ENCODE assay signal across 17 cellular contexts in the genomic region with DNA sequence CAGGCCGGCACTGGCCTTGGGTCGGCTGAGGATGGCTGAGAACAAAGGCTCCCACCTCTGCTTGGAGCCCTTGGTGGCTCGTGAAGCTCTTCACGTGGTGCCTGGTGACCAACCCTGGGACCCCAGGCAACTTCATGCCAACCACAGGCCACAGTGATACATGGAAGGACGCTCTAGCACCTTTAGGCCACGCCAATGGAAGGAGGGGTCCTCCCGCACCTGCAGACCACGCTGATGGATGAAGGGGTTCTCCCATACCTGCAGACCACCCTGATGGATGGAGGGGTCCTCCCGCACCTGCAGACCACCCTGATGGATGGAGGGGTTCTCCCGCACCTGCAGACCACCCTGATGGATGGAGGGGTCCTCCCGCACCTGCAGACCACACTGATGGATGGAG.
A peak's percentile ranks its signal among the peaks of the same experiment; 100 is the strongest.
DNase-seq lines count a peak whose midpoint lies in the region; ATAC-seq and TF ChIP-seq lines count a peak whose summit lies in the region.
"Had no signal": no experiment of that assay in that cellular context is flagged by ENCODE, and none has a peak within 500 bp of the region (broad histone marks: within the 10 kb centered on the region; RNA-seq: fewer than 3 reads in every experiment).

No MANE protein-coding gene starts in this region.

- no peaks in the 10 kb centered on the region for H3K36me3 ChIP-seq in left lung
- H3K36me3 ChIP-seq: BLaER1 treated with 17β-estradiol and CSF1 and Interleukin-3, amounts not matched to agents 10 nM and 100 nM had no signal

- H3K27me3 ChIP-seq in left lung = no peaks in the 10 kb centered on the region

- peaks cover 0 to 5% of the 10 kb centered on the region in 2 donors for H3K9me3 ChIP-seq in left lung

- TF ChIP-seq CTCF in left lung (IDR thresholded peaks at IDR 0.05) = no peak

- H3K4me1 ChIP-seq in left lung = no peaks in the 10 kb centered on the region
- H3K4me1 ChIP-seq: BLaER1 treated with 17β-estradiol and CSF1 and Interleukin-3, amounts not matched to agents 10 nM and 100 nM had no signal

- intact Hi-C loops in left lung (cut with DNase I) (no loop called here), posterior vena cava (cut with DNase I) (no loop called here)

- peak; percentile 47 for DNase-seq in activated CD8-positive, alpha-beta memory T cell treated with anti-CD3 and anti-CD28 coated beads for 24 hours
- DNase-seq in activated CD8-positive, alpha-beta memory T cell treated with anti-CD3 and anti-CD28 coated beads, Interleukin-2, amount 50 U/mL, for 48 hours = no peak
- DNase-seq in left lung = peak; percentile 15 to 45
- peak; percentile 37 for DNase-seq in posterior vena cava (ENCODE audit: low spot score)
- DNase-seq in NCI-H1436 treated with DMSO at 0.1 percent for 48 hours (lab: John Stamatoyannopoulos, UW) = no peak
- no peak for DNase-seq in ACHN
- DNase-seq in amniotic stem cell (lab: John Stamatoyannopoulos, UW) = no peak
- DNase-seq: 8988T; Calu3; CD8-positive, alpha-beta T cell; DMS79 treated with DMSO at 0.1 percent for 48 hours; GF-D8; GOT3; H7 had no signal

- no peak overlapping the region for H3K4me3 ChIP-seq in left lung
- H3K4me3 ChIP-seq: BLaER1 treated with 17β-estradiol and CSF1 and Interleukin-3, amounts not matched to agents 10 nM and 100 nM; GM12878 had no signal

- H3K27ac ChIP-seq in left lung = no peak overlapping the region
- H3K27ac ChIP-seq: BLaER1 treated with 17β-estradiol and CSF1 and Interleukin-3, amounts not matched to agents 10 nM and 100 nM had no signal

- ATAC-seq in left lung = no peak
- ATAC-seq: CD8-positive, alpha-beta T cell; GM12878; HepG2 had no signal

- in situ Hi-C loops in ACHN (cut with HindIII; ENCODE audit: low pct_ligation_motif_present, low pct_unique_long_range_greater_than_20kb, low sequenced_read_pairs) = no loop called here

Comparison
In these comparisons a context has a peak if more than half of its experiments do, and no peak if none do; other contexts are left out.
1. DNase-seq: peak in activated CD8-positive, alpha-beta memory T cell treated with anti-CD3 and anti-CD28 coated beads for 24 hours (single experiment), left lung (2 of 2) and posterior vena cava (single experiment); none in activated CD8-positive, alpha-beta memory T cell treated with anti-CD3 and anti-CD28 coated beads, Interleukin-2, amount 50 U/mL, for 48 hours (single experiment), NCI-H1436 treated with DMSO at 0.1 percent for 48 hours (single experiment), ACHN (single experiment) and amniotic stem cell (single experiment).